In the genomic region with DNA sequence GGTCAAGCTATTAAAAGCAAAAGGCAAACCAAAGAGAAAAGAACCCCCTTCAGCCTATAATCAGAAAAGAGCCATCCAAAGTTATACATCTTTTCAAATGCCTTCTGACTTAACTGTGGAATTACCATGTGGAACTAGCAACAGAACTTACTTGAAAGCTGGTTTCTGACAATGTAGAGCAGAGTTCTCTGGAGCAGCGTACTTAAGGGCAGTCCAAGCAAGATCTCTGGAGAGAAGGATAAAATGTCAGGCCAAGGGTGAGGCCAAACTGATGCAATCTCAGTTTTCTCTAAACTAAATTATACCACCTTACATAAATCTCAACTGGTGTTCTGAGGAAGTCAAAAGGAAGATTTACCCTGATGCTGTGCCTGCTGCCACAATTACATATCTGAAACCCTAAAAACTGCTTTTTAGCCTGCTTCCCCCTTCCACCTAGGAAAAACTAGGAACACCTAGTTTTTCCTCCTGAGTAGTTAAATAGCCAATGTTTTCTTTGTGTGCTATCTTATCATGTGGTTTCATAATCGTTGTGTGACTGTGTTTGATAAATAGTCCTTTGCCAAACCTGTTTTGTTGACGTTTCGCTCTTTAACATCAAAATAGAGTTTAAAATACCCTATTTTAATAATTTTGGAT, we compare ENCODE assay signal across 7 cellular contexts. TPM values are rescaled to one million over a fixed set of nuclear protein-coding genes. Genes with fewer than 3 reads are reported as not detected.
A peak's percentile ranks its signal among the peaks of the same experiment; 100 is the strongest.
DNase-seq lines count a peak whose midpoint lies in the region; ATAC-seq and TF ChIP-seq lines count a peak whose summit lies in the region.

No MANE protein-coding gene starts in this region.

- H3K9me3 Mint-ChIP-seq in WTC11 = no peaks in the 10 kb centered on the region

- no peaks in the 10 kb centered on the region for H3K27me3 Mint-ChIP-seq in WTC11 (ENCODE audit: low read depth)

- POLR2A ChIA-PET in WTC11 (lab: Charles Lee) = interaction anchor here (0.6 kb wide), 1 partner anchor 68 kb away, joined by 3 read pairs; no protein-coding TSS in a partner anchor

- no peaks in the 10 kb centered on the region for H3K9me3 ChIP-seq in right atrium auricular region

- CTCF ChIA-PET in WTC11 (lab: Charles Lee) = interaction anchor here (0.9 kb wide), 1 partner anchor 70 kb away, joined by 3 read pairs; no protein-coding TSS in a partner anchor

- no peak overlapping the region for H3K27ac Mint-ChIP-seq in WTC11

- no peaks in the 10 kb centered on the region for H3K36me3 ChIP-seq in right atrium auricular region

- peak; percentile 4 for ATAC-seq in GM21576 (IDR thresholded peaks at IDR 0.05; ENCODE audit: unreplicated experiment)
- no peak for ATAC-seq in WTC11
- ATAC-seq in HG03175 (IDR thresholded peaks at IDR 0.05; ENCODE audit: unreplicated experiment) = no peak
- no peak for ATAC-seq in GM21723 (IDR thresholded peaks at IDR 0.05; ENCODE audit: unreplicated experiment)
- ATAC-seq in HG03280 (IDR thresholded peaks at IDR 0.05; ENCODE audit: unreplicated experiment) = no peak

- DNase-seq in WTC11 (ENCODE audit: low spot score) = no peak
- DNase-seq in right atrium auricular region (ENCODE audit: low spot score) = no peak

- H3K36me3 Mint-ChIP-seq in WTC11 = no peaks in the 10 kb centered on the region

- H3K4me3 Mint-ChIP-seq in WTC11 = no peak overlapping the region

- no peak overlapping the region for H3K4me3 ChIP-seq in right atrium auricular region

- H3K27me3 ChIP-seq in right atrium auricular region = no peaks in the 10 kb centered on the region

- H3K27ac ChIP-seq in right atrium auricular region = peak overlapping the region; percentile 24 to 63
- H3K27ac ChIP-seq in temporal lobe (ENCODE audit: low read depth, low read length) = peak overlapping the region; percentile 4

- TF ChIP-seq CTCF in WTC11 (IDR thresholded peaks at IDR 0.05) = no peak
- no peak for TF ChIP-seq CTCF in right atrium auricular region (IDR thresholded peaks at IDR 0.05)

- H3K4me1 ChIP-seq in right atrium auricular region = peaks cover 0 to 49% of the 10 kb centered on the region in 2 donors

- H3K4me1 Mint-ChIP-seq in WTC11 = no peaks in the 10 kb centered on the region

TF ChIP-seq in WTC11, 78 proteins besides CTCF, POLR2A, EP300 and RAD21:
- TF ChIP-seq NFE2L1 (CRISPR knock-in tag; IDR thresholded peaks at IDR 0.05) = no peak
- TF ChIP-seq NR2C2 (CRISPR knock-in tag; IDR thresholded peaks at IDR 0.05) = no peak
- TF ChIP-seq, protein P1, sequence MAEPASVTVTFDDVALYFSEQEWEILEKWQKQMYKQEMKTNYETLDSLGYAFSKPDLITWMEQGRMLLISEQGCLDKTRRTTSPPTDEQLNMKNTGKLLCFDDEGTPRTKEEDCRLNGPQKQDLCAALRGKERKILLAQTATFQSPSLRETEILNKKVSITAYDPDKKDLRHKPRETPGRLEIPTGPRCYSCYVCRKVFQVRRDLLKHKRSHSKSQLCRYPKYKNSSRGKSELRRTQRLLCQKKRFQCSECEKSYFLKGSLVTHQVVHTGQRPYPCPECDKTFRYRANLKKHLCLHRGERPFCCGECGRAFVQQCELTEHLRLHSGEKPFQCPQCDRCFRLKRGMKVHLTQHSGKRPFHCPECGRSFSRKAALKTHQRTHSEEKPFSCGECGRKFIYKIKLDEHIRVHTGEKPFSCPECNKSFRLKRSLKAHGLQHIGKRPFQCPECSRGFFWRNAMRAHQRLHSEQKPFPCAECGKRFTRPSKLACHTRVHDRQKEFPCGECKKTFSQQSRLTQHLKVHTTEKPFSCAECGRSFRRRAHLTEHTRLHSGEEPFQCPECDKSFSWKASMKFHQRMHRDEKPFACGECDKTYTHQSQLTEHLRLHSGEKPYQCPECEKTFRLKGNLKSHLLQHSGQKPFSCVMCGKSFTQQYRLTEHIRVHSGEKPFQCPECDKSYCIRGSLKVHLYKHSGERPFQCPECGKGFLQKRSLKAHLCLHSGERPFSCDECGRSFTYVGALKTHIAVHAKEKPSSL (CRISPR knock-in tag; conservative IDR thresholded peaks at IDR 0.05) = no peak
- peak; percentile 47; the same call in 1 of the 2 replicates for TF ChIP-seq GABPB1 (CRISPR knock-in tag; IDR thresholded peaks at IDR 0.05)
- TF ChIP-seq, protein P2, sequence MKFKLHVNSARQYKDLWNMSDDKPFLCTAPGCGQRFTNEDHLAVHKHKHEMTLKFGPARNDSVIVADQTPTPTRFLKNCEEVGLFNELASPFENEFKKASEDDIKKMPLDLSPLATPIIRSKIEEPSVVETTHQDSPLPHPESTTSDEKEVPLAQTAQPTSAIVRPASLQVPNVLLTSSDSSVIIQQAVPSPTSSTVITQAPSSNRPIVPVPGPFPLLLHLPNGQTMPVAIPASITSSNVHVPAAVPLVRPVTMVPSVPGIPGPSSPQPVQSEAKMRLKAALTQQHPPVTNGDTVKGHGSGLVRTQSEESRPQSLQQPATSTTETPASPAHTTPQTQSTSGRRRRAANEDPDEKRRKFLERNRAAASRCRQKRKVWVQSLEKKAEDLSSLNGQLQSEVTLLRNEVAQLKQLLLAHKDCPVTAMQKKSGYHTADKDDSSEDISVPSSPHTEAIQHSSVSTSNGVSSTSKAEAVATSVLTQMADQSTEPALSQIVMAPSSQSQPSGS (CRISPR knock-in tag; IDR thresholded peaks at IDR 0.05; ENCODE audit: borderline replicate concordance, low read depth) = no peak

RNA-seq across cellular contexts. Expression of gene NCOA7, which starts 28.0 kb away (rescaled TPM):
- total RNA-seq in WTC11 (2021) (9.0 to 14.4 TPM (median 9.9 TPM) in 3 replicates), right atrium auricular region (10 to 100 TPM; 12.2 to 12.7 TPM), temporal lobe (29.7 TPM)
